Comparison of ENCODE assay signal across 1 cellular context in the genomic region with DNA sequence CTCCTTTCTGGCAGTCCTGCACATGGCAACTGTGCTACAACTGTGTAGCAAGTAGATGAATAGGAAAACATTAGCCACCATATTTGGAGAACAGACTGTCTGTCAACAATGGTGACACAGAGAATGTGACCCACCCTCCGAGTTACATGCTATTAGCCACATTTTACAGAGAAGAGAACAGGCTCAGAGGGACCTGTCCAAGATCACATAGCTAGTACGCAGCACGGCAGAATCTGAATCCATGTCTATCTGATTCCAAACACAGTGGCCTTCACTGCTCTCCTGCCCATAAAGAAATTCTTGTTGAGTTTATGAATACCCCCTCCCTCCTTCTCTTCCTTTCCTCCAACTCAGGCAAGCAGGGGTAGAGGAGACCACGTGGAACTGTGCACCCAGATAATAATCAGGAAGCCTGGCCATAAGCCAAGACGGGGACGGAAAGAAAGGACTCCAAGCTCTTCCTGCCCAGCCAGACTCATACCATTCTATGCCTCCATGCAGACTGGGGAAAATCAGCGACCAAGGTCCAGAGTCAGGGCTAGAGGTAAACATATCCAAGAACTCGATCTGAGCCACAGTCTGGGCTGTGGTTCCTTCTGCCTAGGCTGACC.
A peak's percentile ranks its signal among the peaks of the same experiment; 100 is the strongest.
TF ChIP-seq lines count a peak whose summit lies in the region.

No MANE protein-coding gene starts in this region.

TF ChIP-seq in HepG2, 621 proteins besides CTCF, POLR2A, EP300 and RAD21 (continued from another document and continues in another):
- TF ChIP-seq, protein P1, sequence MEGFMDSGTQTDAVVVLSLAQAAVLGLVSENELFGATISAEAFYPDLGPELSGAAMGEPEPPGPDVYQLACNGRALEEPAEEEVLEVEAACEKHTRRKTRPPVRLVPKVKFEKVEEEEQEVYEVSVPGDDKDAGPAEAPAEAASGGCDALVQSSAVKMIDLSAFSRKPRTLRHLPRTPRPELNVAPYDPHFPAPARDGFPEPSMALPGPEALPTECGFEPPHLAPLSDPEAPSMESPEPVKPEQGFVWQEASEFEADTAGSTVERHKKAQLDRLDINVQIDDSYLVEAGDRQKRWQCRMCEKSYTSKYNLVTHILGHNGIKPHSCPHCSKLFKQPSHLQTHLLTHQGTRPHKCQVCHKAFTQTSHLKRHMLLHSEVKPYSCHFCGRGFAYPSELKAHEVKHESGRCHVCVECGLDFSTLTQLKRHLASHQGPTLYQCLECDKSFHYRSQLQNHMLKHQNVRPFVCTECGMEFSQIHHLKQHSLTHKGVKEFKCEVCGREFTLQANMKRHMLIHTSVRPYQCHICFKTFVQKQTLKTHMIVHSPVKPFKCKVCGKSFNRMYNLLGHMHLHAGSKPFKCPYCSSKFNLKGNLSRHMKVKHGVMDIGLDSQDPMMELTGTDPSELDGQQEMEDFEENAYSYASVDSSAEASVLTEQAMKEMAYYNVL (CRISPR knock-in tag; IDR thresholded peaks at IDR 0.05; ENCODE audit: borderline replicate concordance), result peak; percentile 91
- no peak for TF ChIP-seq U2AF1 (optimal IDR thresholded peaks at IDR 0.05; ENCODE audit: low read depth, low read length)
- no peak for TF ChIP-seq STAT5B (CRISPR knock-in tag; IDR thresholded peaks at IDR 0.05)
- TF ChIP-seq, protein P2, sequence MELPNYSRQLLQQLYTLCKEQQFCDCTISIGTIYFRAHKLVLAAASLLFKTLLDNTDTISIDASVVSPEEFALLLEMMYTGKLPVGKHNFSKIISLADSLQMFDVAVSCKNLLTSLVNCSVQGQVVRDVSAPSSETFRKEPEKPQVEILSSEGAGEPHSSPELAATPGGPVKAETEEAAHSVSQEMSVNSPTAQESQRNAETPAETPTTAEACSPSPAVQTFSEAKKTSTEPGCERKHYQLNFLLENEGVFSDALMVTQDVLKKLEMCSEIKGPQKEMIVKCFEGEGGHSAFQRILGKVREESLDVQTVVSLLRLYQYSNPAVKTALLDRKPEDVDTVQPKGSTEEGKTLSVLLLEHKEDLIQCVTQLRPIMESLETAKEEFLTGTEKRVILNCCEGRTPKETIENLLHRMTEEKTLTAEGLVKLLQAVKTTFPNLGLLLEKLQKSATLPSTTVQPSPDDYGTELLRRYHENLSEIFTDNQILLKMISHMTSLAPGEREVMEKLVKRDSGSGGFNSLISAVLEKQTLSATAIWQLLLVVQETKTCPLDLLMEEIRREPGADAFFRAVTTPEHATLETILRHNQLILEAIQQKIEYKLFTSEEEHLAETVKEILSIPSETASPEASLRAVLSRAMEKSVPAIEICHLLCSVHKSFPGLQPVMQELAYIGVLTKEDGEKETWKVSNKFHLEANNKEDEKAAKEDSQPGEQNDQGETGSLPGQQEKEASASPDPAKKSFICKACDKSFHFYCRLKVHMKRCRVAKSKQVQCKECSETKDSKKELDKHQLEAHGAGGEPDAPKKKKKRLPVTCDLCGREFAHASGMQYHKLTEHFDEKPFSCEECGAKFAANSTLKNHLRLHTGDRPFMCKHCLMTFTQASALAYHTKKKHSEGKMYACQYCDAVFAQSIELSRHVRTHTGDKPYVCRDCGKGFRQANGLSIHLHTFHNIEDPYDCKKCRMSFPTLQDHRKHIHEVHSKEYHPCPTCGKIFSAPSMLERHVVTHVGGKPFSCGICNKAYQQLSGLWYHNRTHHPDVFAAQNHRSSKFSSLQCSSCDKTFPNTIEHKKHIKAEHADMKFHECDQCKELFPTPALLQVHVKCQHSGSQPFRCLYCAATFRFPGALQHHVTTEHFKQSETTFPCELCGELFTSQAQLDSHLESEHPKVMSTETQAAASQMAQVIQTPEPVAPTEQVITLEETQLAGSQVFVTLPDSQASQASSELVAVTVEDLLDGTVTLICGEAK (IDR thresholded peaks at IDR 0.05), result no peak
- TF ChIP-seq, protein P2 (CRISPR knock-in tag; IDR thresholded peaks at IDR 0.05), result no peak
- TF ChIP-seq ZZZ3 (CRISPR knock-in tag; IDR thresholded peaks at IDR 0.05; ENCODE audit: borderline replicate concordance), result no peak
- 0 out of 2 replicates have a peak, but pooled peaks have one; percentile 35 for TF ChIP-seq ZNF337 (CRISPR knock-in tag; IDR thresholded peaks at IDR 0.05; ENCODE audit: borderline replicate concordance, low read depth)
- TF ChIP-seq ZNF251 (CRISPR knock-in tag; IDR thresholded peaks at IDR 0.05), result no peak
- no peak for TF ChIP-seq KAT7 (CRISPR knock-in tag; IDR thresholded peaks at IDR 0.05; ENCODE audit: borderline replicate concordance)
- TF ChIP-seq PHF20 (CRISPR knock-in tag; IDR thresholded peaks at IDR 0.05), result peak; percentile 45; the same call in 1 of the 2 replicates
- TF ChIP-seq ZNF761 (CRISPR knock-in tag; conservative IDR thresholded peaks at IDR 0.05), result no peak
- TF ChIP-seq MAFG (CRISPR knock-in tag; IDR thresholded peaks at IDR 0.05), result no peak
- no peak for TF ChIP-seq ZIK1 (CRISPR knock-in tag; IDR thresholded peaks at IDR 0.05; ENCODE audit: borderline replicate concordance, low read depth)
- TF ChIP-seq, protein P3, sequence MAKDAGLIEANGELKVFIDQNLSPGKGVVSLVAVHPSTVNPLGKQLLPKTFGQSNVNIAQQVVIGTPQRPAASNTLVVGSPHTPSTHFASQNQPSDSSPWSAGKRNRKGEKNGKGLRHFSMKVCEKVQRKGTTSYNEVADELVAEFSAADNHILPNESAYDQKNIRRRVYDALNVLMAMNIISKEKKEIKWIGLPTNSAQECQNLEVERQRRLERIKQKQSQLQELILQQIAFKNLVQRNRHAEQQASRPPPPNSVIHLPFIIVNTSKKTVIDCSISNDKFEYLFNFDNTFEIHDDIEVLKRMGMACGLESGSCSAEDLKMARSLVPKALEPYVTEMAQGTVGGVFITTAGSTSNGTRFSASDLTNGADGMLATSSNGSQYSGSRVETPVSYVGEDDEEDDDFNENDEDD (CRISPR knock-in tag; IDR thresholded peaks at IDR 0.05; ENCODE audit: borderline replicate concordance), result no peak; the same call in 1 of the 2 replicates
- no peak; the same call in 1 of the 2 replicates for TF ChIP-seq ZNF652 (CRISPR knock-in tag; IDR thresholded peaks at IDR 0.05; ENCODE audit: borderline replicate concordance, low read depth)
- no peak for TF ChIP-seq XBP1 (CRISPR knock-in tag; IDR thresholded peaks at IDR 0.05)
- TF ChIP-seq, protein P4, sequence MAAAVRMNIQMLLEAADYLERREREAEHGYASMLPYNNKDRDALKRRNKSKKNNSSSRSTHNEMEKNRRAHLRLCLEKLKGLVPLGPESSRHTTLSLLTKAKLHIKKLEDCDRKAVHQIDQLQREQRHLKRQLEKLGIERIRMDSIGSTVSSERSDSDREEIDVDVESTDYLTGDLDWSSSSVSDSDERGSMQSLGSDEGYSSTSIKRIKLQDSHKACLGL (CRISPR knock-in tag; IDR thresholded peaks at IDR 0.05), result 0 out of 2 replicates have a peak, but pooled peaks have one; percentile 35
- TF ChIP-seq ZNF296 (CRISPR knock-in tag; conservative IDR thresholded peaks at IDR 0.05), result no peak
- TF ChIP-seq, protein P5, sequence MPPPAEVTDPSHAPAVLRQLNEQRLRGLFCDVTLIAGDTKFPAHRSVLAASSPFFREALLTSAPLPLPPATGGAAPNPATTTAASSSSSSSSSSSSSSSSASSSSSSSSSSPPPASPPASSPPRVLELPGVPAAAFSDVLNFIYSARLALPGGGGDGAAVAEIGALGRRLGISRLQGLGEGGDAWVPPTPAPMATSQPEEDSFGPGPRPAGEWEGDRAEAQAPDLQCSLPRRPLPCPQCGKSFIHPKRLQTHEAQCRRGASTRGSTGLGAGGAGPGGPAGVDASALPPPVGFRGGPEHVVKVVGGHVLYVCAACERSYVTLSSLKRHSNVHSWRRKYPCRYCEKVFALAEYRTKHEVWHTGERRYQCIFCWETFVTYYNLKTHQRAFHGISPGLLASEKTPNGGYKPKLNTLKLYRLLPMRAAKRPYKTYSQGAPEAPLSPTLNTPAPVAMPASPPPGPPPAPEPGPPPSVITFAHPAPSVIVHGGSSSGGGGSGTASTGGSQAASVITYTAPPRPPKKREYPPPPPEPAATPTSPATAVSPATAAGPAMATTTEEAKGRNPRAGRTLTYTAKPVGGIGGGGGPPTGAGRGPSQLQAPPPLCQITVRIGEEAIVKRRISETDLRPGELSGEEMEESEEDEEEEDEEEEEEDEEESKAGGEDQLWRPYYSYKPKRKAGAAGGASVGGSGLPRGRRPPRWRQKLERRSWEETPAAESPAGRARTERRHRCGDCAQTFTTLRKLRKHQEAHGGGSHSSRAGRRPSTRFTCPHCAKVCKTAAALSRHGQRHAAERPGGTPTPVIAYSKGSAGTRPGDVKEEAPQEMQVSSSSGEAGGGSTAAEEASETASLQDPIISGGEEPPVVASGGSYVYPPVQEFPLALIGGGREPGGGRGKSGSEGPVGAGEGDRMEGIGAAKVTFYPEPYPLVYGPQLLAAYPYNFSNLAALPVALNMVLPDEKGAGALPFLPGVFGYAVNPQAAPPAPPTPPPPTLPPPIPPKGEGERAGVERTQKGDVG (CRISPR knock-in tag; IDR thresholded peaks at IDR 0.05; ENCODE audit: borderline replicate concordance), result no peak
- TF ChIP-seq, protein P6, sequence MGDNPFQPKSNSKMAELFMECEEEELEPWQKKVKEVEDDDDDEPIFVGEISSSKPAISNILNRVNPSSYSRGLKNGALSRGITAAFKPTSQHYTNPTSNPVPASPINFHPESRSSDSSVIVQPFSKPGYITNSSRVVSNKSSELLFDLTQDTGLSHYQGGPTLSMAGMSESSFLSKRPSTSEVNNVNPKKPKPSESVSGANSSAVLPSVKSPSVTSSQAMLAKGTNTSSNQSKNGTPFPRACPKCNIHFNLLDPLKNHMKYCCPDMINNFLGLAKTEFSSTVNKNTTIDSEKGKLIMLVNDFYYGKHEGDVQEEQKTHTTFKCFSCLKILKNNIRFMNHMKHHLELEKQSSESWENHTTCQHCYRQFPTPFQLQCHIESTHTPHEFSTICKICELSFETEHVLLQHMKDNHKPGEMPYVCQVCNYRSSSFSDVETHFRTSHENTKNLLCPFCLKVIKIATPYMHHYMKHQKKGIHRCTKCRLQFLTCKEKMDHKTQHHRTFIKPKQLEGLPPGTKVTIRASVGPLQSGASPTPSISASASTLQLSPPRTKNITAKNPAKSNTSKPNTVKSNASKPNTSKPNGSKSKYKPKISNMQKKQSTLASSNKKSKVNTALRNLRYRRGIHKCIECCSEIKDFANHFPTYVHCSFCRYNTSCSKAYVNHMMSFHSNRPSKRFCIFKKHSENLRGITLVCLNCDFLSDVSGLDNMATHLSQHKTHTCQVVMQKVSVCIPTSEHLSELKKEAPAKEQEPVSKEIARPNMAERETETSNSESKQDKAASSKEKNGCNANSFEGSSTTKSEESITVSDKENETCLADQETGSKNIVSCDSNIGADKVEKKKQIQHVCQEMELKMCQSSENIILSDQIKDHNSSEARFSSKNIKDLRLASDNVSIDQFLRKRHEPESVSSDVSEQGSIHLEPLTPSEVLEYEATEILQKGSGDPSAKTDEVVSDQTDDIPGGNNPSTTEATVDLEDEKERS (CRISPR knock-in tag; IDR thresholded peaks at IDR 0.05), result peak; percentile 83
- TF ChIP-seq ZBTB7A (CRISPR knock-in tag; IDR thresholded peaks at IDR 0.05), result no peak; the same call in 1 of the 2 replicates
- TF ChIP-seq, protein P7, sequence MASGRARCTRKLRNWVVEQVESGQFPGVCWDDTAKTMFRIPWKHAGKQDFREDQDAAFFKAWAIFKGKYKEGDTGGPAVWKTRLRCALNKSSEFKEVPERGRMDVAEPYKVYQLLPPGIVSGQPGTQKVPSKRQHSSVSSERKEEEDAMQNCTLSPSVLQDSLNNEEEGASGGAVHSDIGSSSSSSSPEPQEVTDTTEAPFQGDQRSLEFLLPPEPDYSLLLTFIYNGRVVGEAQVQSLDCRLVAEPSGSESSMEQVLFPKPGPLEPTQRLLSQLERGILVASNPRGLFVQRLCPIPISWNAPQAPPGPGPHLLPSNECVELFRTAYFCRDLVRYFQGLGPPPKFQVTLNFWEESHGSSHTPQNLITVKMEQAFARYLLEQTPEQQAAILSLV (CRISPR knock-in tag; IDR thresholded peaks at IDR 0.05; ENCODE audit: borderline replicate concordance), result no peak
- TF ChIP-seq ZNF766 (CRISPR knock-in tag; IDR thresholded peaks at IDR 0.05; ENCODE audit: borderline replicate concordance), result no peak
- TF ChIP-seq ZNF891 (CRISPR knock-in tag; IDR thresholded peaks at IDR 0.05), result no peak; the same call in 1 of the 2 replicates
- TF ChIP-seq HOXA5 (CRISPR knock-in tag; IDR thresholded peaks at IDR 0.05), result no peak
- no peak for TF ChIP-seq HMG20B (CRISPR knock-in tag; conservative IDR thresholded peaks at IDR 0.05)
- no peak for TF ChIP-seq ETV6 (CRISPR knock-in tag; conservative IDR thresholded peaks at IDR 0.05)
- 0 out of 2 replicates have a peak, but pooled peaks have one; percentile 56 for TF ChIP-seq ZNF3 (CRISPR knock-in tag; IDR thresholded peaks at IDR 0.05)
- TF ChIP-seq IRF2 (CRISPR knock-in tag; IDR thresholded peaks at IDR 0.05), result no peak; the same call in 1 of the 2 replicates
- TF ChIP-seq, protein P8, sequence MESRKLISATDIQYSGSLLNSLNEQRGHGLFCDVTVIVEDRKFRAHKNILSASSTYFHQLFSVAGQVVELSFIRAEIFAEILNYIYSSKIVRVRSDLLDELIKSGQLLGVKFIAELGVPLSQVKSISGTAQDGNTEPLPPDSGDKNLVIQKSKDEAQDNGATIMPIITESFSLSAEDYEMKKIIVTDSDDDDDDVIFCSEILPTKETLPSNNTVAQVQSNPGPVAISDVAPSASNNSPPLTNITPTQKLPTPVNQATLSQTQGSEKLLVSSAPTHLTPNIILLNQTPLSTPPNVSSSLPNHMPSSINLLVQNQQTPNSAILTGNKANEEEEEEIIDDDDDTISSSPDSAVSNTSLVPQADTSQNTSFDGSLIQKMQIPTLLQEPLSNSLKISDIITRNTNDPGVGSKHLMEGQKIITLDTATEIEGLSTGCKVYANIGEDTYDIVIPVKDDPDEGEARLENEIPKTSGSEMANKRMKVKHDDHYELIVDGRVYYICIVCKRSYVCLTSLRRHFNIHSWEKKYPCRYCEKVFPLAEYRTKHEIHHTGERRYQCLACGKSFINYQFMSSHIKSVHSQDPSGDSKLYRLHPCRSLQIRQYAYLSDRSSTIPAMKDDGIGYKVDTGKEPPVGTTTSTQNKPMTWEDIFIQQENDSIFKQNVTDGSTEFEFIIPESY (CRISPR knock-in tag; IDR thresholded peaks at IDR 0.05), result no peak
